ENCODE assay signal across 9 cellular contexts in the genomic region with DNA sequence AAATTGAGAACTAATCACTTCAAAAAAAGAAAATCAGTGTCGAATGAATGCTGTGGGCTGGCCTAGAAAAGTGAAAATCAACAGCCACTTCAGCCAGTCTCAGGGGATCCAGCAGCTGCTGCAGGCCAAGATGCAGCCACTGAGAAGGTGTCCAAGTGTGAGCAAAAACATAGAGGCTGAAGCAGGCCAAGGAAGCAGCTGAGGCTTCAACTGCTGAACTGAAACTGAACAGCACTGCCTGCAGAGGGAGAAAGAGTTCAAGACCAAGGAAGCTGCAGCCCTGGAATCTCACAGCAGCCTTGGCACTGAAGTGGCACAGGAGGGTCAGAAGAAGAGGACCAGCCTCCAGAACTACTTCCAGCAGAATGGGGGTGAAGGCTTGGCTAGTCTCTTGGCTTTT. TPM values are rescaled to one million over a fixed set of nuclear protein-coding genes. Genes with fewer than 3 reads are reported as not detected.
DNase-seq lines count a peak whose midpoint lies in the region; ATAC-seq and TF ChIP-seq lines count a peak whose summit lies in the region.
"Had no signal": no experiment of that assay in that cellular context is flagged by ENCODE, and none has a peak within 500 bp of the region (broad histone marks: within the 10 kb centered on the region; RNA-seq: fewer than 3 reads in every experiment).

No MANE protein-coding gene starts in this region.

- no peaks in the 10 kb centered on the region for H4K20me1 ChIP-seq in OCI-LY7 (ENCODE audit: insufficient read depth, low read length)

- DNase-seq in stimulated activated naive CD8-positive, alpha-beta T cell treated with anti-CD3 and anti-CD28 coated beads, Interleukin-15, amount 100 ng/mL, for 72 hours, result no peak
- DNase-seq in stimulated activated naive CD8-positive, alpha-beta T cell treated with anti-CD3 and anti-CD28 coated beads, Interleukin-15, Interleukin-2, amounts not matched to agents 100 U/mL and 50 U/mL, for 24 hours, result no peak
- peak; percentile 65 for DNase-seq in OCI-LY7 (ENCODE audit: low spot score)
- DNase-seq in glomerular visceral epithelial cell (ENCODE audit: extremely low spot score), result peak; percentile 15
- no peak for DNase-seq in type B pancreatic cell (ENCODE audit: extremely low spot score, unreplicated experiment)
- DNase-seq in SHP77 treated with DMSO at 0.1 percent for 48 hours (lab: John Stamatoyannopoulos, UW), result no peak

- no peaks in the 10 kb centered on the region for H3K9me3 Mint-ChIP-seq in stimulated activated naive CD8-positive, alpha-beta T cell treated with anti-CD3 and anti-CD28 coated beads, Interleukin-15, amount 100 ng/mL, for 72 hours
- H3K9me3 Mint-ChIP-seq in type B pancreatic cell, result no peaks in the 10 kb centered on the region

- H3K4me1 Mint-ChIP-seq in stimulated activated naive CD8-positive, alpha-beta T cell treated with anti-CD3 and anti-CD28 coated beads, Interleukin-15, amount 100 ng/mL, for 72 hours, result no peaks in the 10 kb centered on the region
- H3K4me1 Mint-ChIP-seq in type B pancreatic cell (ENCODE audit: unreplicated experiment), result peaks cover 8% of the 10 kb centered on the region

- H3K4me3 Mint-ChIP-seq in stimulated activated naive CD8-positive, alpha-beta T cell treated with anti-CD3 and anti-CD28 coated beads, Interleukin-15, amount 100 ng/mL, for 72 hours, result no peak overlapping the region
- H3K4me3 Mint-ChIP-seq in type B pancreatic cell, result no peak overlapping the region
- H3K4me3 Mint-ChIP-seq: activated naive CD8-positive, alpha-beta T cell had no signal

- no TSS peak for BruUV-seq in OCI-LY7 (replicated peaks; lab: Mats Ljungman, UMichigan)

- no peak overlapping the region for H3K27ac ChIP-seq in OCI-LY7 (ENCODE audit: low read depth, low read length, poor library complexity, severe bottlenecking)

- peak; percentile 47; the same call in 1 of the 2 replicates for TF ChIP-seq CTCF in OCI-LY7 (conservative IDR thresholded peaks at IDR 0.05; ENCODE audit: low read length)
- peak; percentile 26 for TF ChIP-seq CTCF in type B pancreatic cell (conservative IDR thresholded peaks at IDR 0.05)

- H3K27ac Mint-ChIP-seq in stimulated activated naive CD8-positive, alpha-beta T cell treated with anti-CD3 and anti-CD28 coated beads, Interleukin-15, amount 100 ng/mL, for 72 hours, result no peak overlapping the region
- H3K27ac Mint-ChIP-seq in type B pancreatic cell, result no peak overlapping the region
- H3K27ac Mint-ChIP-seq: activated naive CD8-positive, alpha-beta T cell had no signal

- ATAC-seq in stimulated activated naive CD8-positive, alpha-beta T cell treated with anti-CD3 and anti-CD28 coated beads, Interleukin-15, amount 100 ng/mL, for 72 hours, result peak; percentile 40
- no peak for ATAC-seq in stimulated activated naive CD8-positive, alpha-beta T cell treated with anti-CD3 and anti-CD28 coated beads, Interleukin-15, Interleukin-2, amounts not matched to agents 100 U/mL and 50 U/mL, for 24 hours
- ATAC-seq in HG02798 (IDR thresholded peaks at IDR 0.05; ENCODE audit: poor library complexity, unreplicated experiment) (peak; percentile 60), HG02840 (IDR thresholded peaks at IDR 0.05; ENCODE audit: low FRiP score, unreplicated experiment) (no peak)

- intact Hi-C loops in OCI-LY7 (cut with micrococcal nuclease; ENCODE audit: unreplicated experiment), result loop anchor here (5.0 kb wide), 3 partner anchors 62 to 203 kb away; no protein-coding TSS in a partner anchor

- no peak overlapping the region for H3K4me2 ChIP-seq in OCI-LY7 (ENCODE audit: low read length)

- H2AFZ ChIP-seq in OCI-LY7 (ENCODE audit: low read length), result no peak overlapping the region; the same call in 1 of the 2 replicates

- H3K4me1 ChIP-seq in OCI-LY7 (ENCODE audit: insufficient read depth, low read length, poor library complexity, severe bottlenecking), result peaks cover 6% of the 10 kb centered on the region

- no peaks in the 10 kb centered on the region for H3K36me3 Mint-ChIP-seq in type B pancreatic cell
- H3K36me3 Mint-ChIP-seq: activated naive CD8-positive, alpha-beta T cell had no signal

- H3K4me3 ChIP-seq in OCI-LY7 (ENCODE audit: low read depth, low read length, poor library complexity, severe bottlenecking), result no peak overlapping the region

- no peaks in the 10 kb centered on the region for H3K79me2 ChIP-seq in OCI-LY7 (ENCODE audit: insufficient read depth, low read depth, low read length)

- no peaks in the 10 kb centered on the region for H3K9me3 ChIP-seq in OCI-LY7 (ENCODE audit: low read length)

- H3K36me3 ChIP-seq in OCI-LY7 (ENCODE audit: insufficient read depth, low read length), result no peaks in the 10 kb centered on the region

- CTCF ChIA-PET in OCI-LY7 (lab: Charles Lee; ENCODE audit: unreplicated experiment), result no interaction called here

- POLR2A ChIA-PET in OCI-LY7 (lab: Charles Lee), result interaction anchor here (0.6 to 0.9 kb wide), 2 partner anchors 41 to 328 kb away, joined by 3 read pairs; no protein-coding TSS in a partner anchor

- H3K9me2 ChIP-seq in OCI-LY7 (ENCODE audit: insufficient read depth, low read length), result no peaks in the 10 kb centered on the region

- peaks cover 2% of the 10 kb centered on the region for H3K27me3 Mint-ChIP-seq in stimulated activated naive CD8-positive, alpha-beta T cell treated with anti-CD3 and anti-CD28 coated beads, Interleukin-15, amount 100 ng/mL, for 72 hours
- H3K27me3 Mint-ChIP-seq in type B pancreatic cell, result peaks cover 3% of the 10 kb centered on the region

RNA-seq across cellular contexts. Expression of a gene that starts 15.8 kb away (rescaled TPM):
- not detected in 2 replicates for total RNA-seq in OCI-LY7 (2014; rRNA removed; shearing (Covaris generic))
- total RNA-seq in OCI-LY7 (2022), result not detected in 2 replicates
- total RNA-seq in type B pancreatic cell (ENCODE audit: low replicate concordance), result not detected in 2 replicates

RNA-seq across cellular contexts. Expression of a gene that starts 28.0 kb away (rescaled TPM):
- total RNA-seq in OCI-LY7 (2014; rRNA removed; shearing (Covaris generic)), result not detected in 2 replicates
- not detected in 2 replicates for total RNA-seq in OCI-LY7 (2022)
- total RNA-seq in type B pancreatic cell (ENCODE audit: low replicate concordance), result not detected in 2 replicates

Comparison
In these comparisons a context has a peak if more than half of its experiments do, and no peak if none do; other contexts are left out.
1. ATAC-seq: peak in stimulated activated naive CD8-positive, alpha-beta T cell treated with anti-CD3 and anti-CD28 coated beads, Interleukin-15, amount 100 ng/mL, for 72 hours (single experiment) and HG02798 (single experiment); none in stimulated activated naive CD8-positive, alpha-beta T cell treated with anti-CD3 and anti-CD28 coated beads, Interleukin-15, Interleukin-2, amounts not matched to agents 100 U/mL and 50 U/mL, for 24 hours (single experiment) and HG02840 (single experiment).
2. DNase-seq: peak in OCI-LY7 (single experiment) and glomerular visceral epithelial cell (single experiment); none in stimulated activated naive CD8-positive, alpha-beta T cell treated with anti-CD3 and anti-CD28 coated beads, Interleukin-15, amount 100 ng/mL, for 72 hours (0 of 2), stimulated activated naive CD8-positive, alpha-beta T cell treated with anti-CD3 and anti-CD28 coated beads, Interleukin-15, Interleukin-2, amounts not matched to agents 100 U/mL and 50 U/mL, for 24 hours (single experiment), type B pancreatic cell (single experiment) and SHP77 treated with DMSO at 0.1 percent for 48 hours (single experiment).